18 cellular contexts compared by ENCODE assay signal in the genomic region with DNA sequence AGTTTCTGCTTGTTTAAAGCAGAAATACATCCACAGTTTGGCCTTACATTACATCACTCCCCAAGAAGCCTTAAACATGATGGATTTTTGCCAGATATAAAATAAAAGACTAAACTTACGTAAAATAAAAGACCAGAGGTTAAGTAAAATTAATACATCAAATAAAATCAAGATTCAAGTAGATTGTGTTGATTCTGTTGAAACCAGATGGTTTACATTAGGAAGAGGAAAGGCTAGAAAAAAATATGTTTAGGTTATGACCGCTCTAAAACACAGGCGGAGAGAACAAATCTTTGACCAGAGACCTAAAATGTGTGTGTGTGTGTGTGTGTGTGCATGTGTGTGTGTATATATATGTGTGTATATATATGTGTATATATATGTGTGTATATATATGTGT.
A peak's percentile ranks its signal among the peaks of the same experiment; 100 is the strongest.
DNase-seq lines count a peak whose midpoint lies in the region; ATAC-seq and TF ChIP-seq lines count a peak whose summit lies in the region.
"Had no signal": no experiment of that assay in that cellular context is flagged by ENCODE, and none has a peak within 500 bp of the region (broad histone marks: within the 10 kb centered on the region; RNA-seq: fewer than 3 reads in every experiment).

No MANE protein-coding gene starts in this region.

- no peaks in the 10 kb centered on the region for H3K9me3 Mint-ChIP-seq in osteocyte (ENCODE audit: unreplicated experiment)
- H3K9me3 Mint-ChIP-seq: CD8-positive, alpha-beta T cell had no signal

- no peak overlapping the region for H4K5ac ChIP-seq in IMR-90 (ENCODE audit: low read depth, low read length)

- peaks cover 48% of the 10 kb centered on the region for H3K79me2 ChIP-seq in GM23248 (ENCODE audit: insufficient read depth)

- H3K4ac ChIP-seq in IMR-90 (ENCODE audit: low read depth, low read length) = no peak overlapping the region

- peaks cover 24% of the 10 kb centered on the region for H3K9me1 ChIP-seq in IMR-90 (ENCODE audit: insufficient read depth, low read length)

- no peak overlapping the region for H3K14ac ChIP-seq in IMR-90 (replicated peaks; ENCODE audit: low read depth, low read length)

- intact Hi-C loops in IMR-90 (cut with micrococcal nuclease) = no loop called here

- POLR2A ChIA-PET in IMR-90 (lab: Charles Lee; ENCODE audit: unreplicated experiment) = no interaction called here

- H2AFZ ChIP-seq in GM23248 (no peak overlapping the region), IMR-90 (replicated peaks; ENCODE audit: low read length, poor library complexity) (no peak overlapping the region)

- H3K36me3 Mint-ChIP-seq in osteocyte (ENCODE audit: unreplicated experiment) = peaks cover 85% of the 10 kb centered on the region
- H3K36me3 Mint-ChIP-seq: CD4-positive, CD25-positive, alpha-beta regulatory T cell; CD8-positive, alpha-beta T cell had no signal

- no peak overlapping the region for H2BK15ac ChIP-seq in IMR-90 (ENCODE audit: low read depth, low read length)

- H3K9me3 ChIP-seq in GM23248 (ENCODE audit: low read depth) = no peaks in the 10 kb centered on the region
- H3K9me3 ChIP-seq in IMR-90 (ENCODE audit: control insufficient read depth, insufficient read depth, low read length) = no peaks in the 10 kb centered on the region
- H3K9me3 ChIP-seq: BLaER1, Caco-2 had no signal

- H2BK5ac ChIP-seq in IMR-90 (ENCODE audit: low read depth, low read length, poor library complexity, severe bottlenecking) = no peak overlapping the region

- H3K4me1 ChIP-seq in GM23248 (ENCODE audit: insufficient read depth) = peaks cover 52% of the 10 kb centered on the region
- H3K4me1 ChIP-seq in IMR-90 (ENCODE audit: control insufficient read depth, insufficient read depth, low read length) = peaks cover 6% of the 10 kb centered on the region
- H3K4me1 ChIP-seq: BLaER1, Caco-2 had no signal

- H3K27me3 ChIP-seq in GM23248 (replicated peaks; ENCODE audit: insufficient read depth) (no peaks in the 10 kb centered on the region), IMR-90 (ENCODE audit: control insufficient read depth, insufficient read depth, low read length) (no peaks in the 10 kb centered on the region)
- H3K27me3 ChIP-seq: BLaER1 had no signal

- H3K27ac ChIP-seq in GM23248 = peak overlapping the region; percentile 71; the same call in 1 of the 2 replicates
- no peak overlapping the region for H3K27ac ChIP-seq in IMR-90 (ENCODE audit: insufficient read depth, low read length)
- H3K27ac ChIP-seq: 22Rv1, BLaER1, C4-2B had no signal

- TF ChIP-seq RAD21 in IMR-90 (IDR thresholded peaks at IDR 0.05; ENCODE audit: low read length) = no peak

- H2BK120ac ChIP-seq in IMR-90 (ENCODE audit: low read depth, low read length) = no peak overlapping the region

- in situ Hi-C loops in GM23248 (cut with MboI) = no loop called here
- in situ Hi-C loops in IMR-90 (cut with MboI; ENCODE audit: low sequenced_read_pairs) = no loop called here

- no peak overlapping the region for H2AK9ac ChIP-seq in IMR-90 (replicated peaks; ENCODE audit: low read depth, low read length, poor library complexity)

- dilution Hi-C loops in IMR-90 (cut with HindIII; ENCODE audit: low sequenced_read_pairs, unreplicated experiment) = no loop called here

- no peak overlapping the region for H2AK5ac ChIP-seq in IMR-90 (ENCODE audit: low read depth, low read length)

- H2BK20ac ChIP-seq in IMR-90 (ENCODE audit: low read depth, low read length) = no peak overlapping the region

- H3K18ac ChIP-seq in IMR-90 (ENCODE audit: low read depth, low read length) = no peak overlapping the region

- H3K9me2 ChIP-seq in GM23248 (ENCODE audit: insufficient read depth) = no peaks in the 10 kb centered on the region

- peak overlapping the region; percentile 55 for H3K27ac Mint-ChIP-seq in osteocyte (ENCODE audit: unreplicated experiment)
- H3K27ac Mint-ChIP-seq: B cell; CD4-positive, CD25-positive, alpha-beta regulatory T cell; CD8-positive, alpha-beta T cell had no signal

- no peak overlapping the region for H3K56ac ChIP-seq in IMR-90 (ENCODE audit: extremely low read depth, insufficient read depth, low read length)

- no peak overlapping the region for H4K91ac ChIP-seq in IMR-90 (ENCODE audit: insufficient read depth, low read depth, low read length)

- no peaks in the 10 kb centered on the region for H3K27me3 Mint-ChIP-seq in osteocyte (ENCODE audit: unreplicated experiment)
- H3K27me3 Mint-ChIP-seq: B cell had no signal

- H4K20me1 ChIP-seq in GM23248 (ENCODE audit: insufficient read depth) (no peaks in the 10 kb centered on the region), IMR-90 (ENCODE audit: insufficient read depth, low read length) (no peaks in the 10 kb centered on the region)
- H4K20me1 ChIP-seq: BLaER1 had no signal

- 94 to 99% methylated on average over 3 of the region's 3 CpGs for WGBS in GM23248 (ENCODE audit: low coverage in 1 of 2, low lambda C conversion rate in 2 of 2, missing lambda C conversion rate in 2 of 2), 2 experiments
- WGBS in IMR-90 (ENCODE audit: extremely low coverage in 2 of 2, insufficient read length in 1 of 2), 2 experiments = no CpG with 5 or more reads among the region's 3 CpGs

- TF ChIP-seq POLR2A in IMR-90 (IDR thresholded peaks at IDR 0.05; ENCODE audit: low read depth, low read length) = no peak

- H3K4me3 Mint-ChIP-seq in osteocyte (ENCODE audit: unreplicated experiment) = no peak overlapping the region
- H3K4me3 Mint-ChIP-seq: B cell; CD4-positive, CD25-positive, alpha-beta regulatory T cell; CD8-positive, alpha-beta T cell had no signal

- CTCF ChIA-PET in IMR-90 (lab: Yijun Ruan, JAX) = no interaction called here

- peaks cover 83% of the 10 kb centered on the region for H3K36me3 ChIP-seq in GM23248 (ENCODE audit: low read depth)
- H3K36me3 ChIP-seq in IMR-90 (ENCODE audit: control insufficient read depth, insufficient read depth, low read length) = peaks cover 54% of the 10 kb centered on the region
- H3K36me3 ChIP-seq: BLaER1 had no signal

- DNase-seq in GM23248 = no peak
- peak; percentile 65 for DNase-seq in IMR-90
- DNase-seq in left kidney (ENCODE audit: low read depth, low spot score) = peak; percentile 48
- DNase-seq in osteocyte (ENCODE audit: extremely low spot score, unreplicated experiment) = no peak
- no peak for DNase-seq in activated gamma-delta T cell treated with Interleukin-2 at 50 U/mL for 16 hours
- no peak for DNase-seq in cerebellar cortex (ENCODE audit: low spot score)
- no peak for DNase-seq in NCI-H524 (lab: John Stamatoyannopoulos, UW)
- DNase-seq: Caco-2; CD4-positive, CD25-positive, alpha-beta regulatory T cell; CD8-positive, alpha-beta T cell; DMS153; DND-41; H7; HCEC 1CT had no signal

- no peak overlapping the region for H3K4me3 ChIP-seq in GM23248
- H3K4me3 ChIP-seq in IMR-90 (ENCODE audit: insufficient read depth, low read depth, low read length) = no peak overlapping the region
- H3K4me3 ChIP-seq: BLaER1 had no signal

- ATAC-seq in IMR-90 (ENCODE audit: low read depth) = no peak
- ATAC-seq: CD8-positive, alpha-beta T cell had no signal

- H4K8ac ChIP-seq in IMR-90 (ENCODE audit: low read depth in 2 of 2, low read length in 2 of 2) = no peak overlapping the region

- TF ChIP-seq CTCF in IMR-90 (conservative IDR thresholded peaks at IDR 0.05; ENCODE audit: low read depth, low read length) (no peak), osteocyte (IDR thresholded peaks at IDR 0.05) (no peak)

- H3K9ac ChIP-seq in GM23248 (no peak overlapping the region), IMR-90 (ENCODE audit: low read depth, low read length) (no peak overlapping the region)
- H3K9ac ChIP-seq: BLaER1 had no signal

- no peak overlapping the region for H3K4me2 ChIP-seq in GM23248 (ENCODE audit: unreplicated experiment)
- H3K4me2 ChIP-seq in IMR-90 (ENCODE audit: low read depth, low read length) = no peak overlapping the region
- H3K4me2 ChIP-seq: BLaER1 had no signal

- no peak overlapping the region for H3K23ac ChIP-seq in IMR-90 (ENCODE audit: low read depth, low read length)

- H3K79me1 ChIP-seq in IMR-90 (ENCODE audit: low read depth in 1 of 2, low read length in 2 of 2) = peaks cover 8 to 40% of the 10 kb centered on the region in 2 experiments; a peak in 3 of 4 replicates

- H3K4me1 Mint-ChIP-seq in osteocyte (ENCODE audit: unreplicated experiment) = peaks cover 29% of the 10 kb centered on the region
- H3K4me1 Mint-ChIP-seq: B cell; CD4-positive, CD25-positive, alpha-beta regulatory T cell had no signal

- H3F3A ChIP-seq in GM23248 (ENCODE audit: insufficient read depth) = peaks cover 86% of the 10 kb centered on the region

- no TSS peak for BruUV-seq in IMR-90 (replicated peaks; lab: Mats Ljungman, UMichigan)

TF ChIP-seq in IMR-90, 13 proteins besides CTCF, POLR2A, EP300 and RAD21:
- TF ChIP-seq RFX5 (IDR thresholded peaks at IDR 0.05; ENCODE audit: low read depth, low read length) (no peak), NFE2L2 (IDR thresholded peaks at IDR 0.05; ENCODE audit: low read depth, low read length) (no peak), FOS (IDR thresholded peaks at IDR 0.05; ENCODE audit: low read depth, low read length) (no peak), CHD1 (IDR thresholded peaks at IDR 0.05; ENCODE audit: low read depth, low read length) (no peak)

Comparison
In these comparisons a context has a peak if more than half of its experiments do, and no peak if none do; other contexts are left out.
1. DNase-seq: peak in IMR-90 (single experiment) and left kidney (single experiment); none in GM23248 (single experiment), osteocyte (single experiment), activated gamma-delta T cell treated with Interleukin-2 at 50 U/mL for 16 hours (single experiment), cerebellar cortex (single experiment) and NCI-H524 (0 of 2).